ENCODE assay signal across 7 cellular contexts in the genomic region with DNA sequence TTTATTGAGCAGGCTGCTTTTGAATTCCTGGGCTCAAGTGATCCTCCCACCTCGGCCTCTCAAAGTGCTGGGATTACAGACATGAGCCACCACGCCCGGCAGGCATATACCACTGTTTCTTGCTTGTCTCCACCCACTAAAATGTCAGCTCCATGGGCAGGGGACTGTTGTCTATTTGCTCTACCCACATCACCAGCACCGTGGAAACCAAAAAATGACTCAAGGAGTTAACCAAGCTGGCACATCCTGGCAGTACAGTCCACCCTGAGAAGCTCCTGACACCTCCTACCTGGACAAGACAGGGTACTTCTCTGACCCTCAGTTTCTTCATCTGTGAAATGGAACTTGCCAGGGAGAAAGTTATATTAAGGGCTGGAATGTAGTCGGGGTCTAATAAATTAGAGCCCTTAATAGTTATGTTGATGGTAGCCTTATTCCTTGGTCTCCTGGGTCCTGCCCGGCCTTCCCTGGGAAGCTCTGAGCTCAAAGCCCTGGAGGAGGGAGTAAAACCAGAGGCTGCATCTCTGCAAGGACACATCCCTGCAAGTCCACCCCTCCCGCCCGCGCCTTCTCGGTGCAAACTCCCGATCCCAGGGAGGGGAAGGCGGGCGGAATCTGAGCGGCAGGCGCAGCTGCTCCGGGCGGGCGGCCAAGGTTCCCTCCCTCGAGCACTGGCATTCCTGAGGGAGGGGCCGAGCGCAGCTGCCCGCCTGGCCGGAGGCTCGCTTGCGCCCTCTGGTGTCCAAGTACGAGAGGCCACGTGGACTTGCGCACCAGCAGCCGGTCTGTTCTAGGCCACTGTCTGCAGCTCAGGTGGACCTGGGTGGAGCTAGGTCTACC. TPM values are rescaled to one million over a fixed set of nuclear protein-coding genes. Genes with fewer than 3 reads are reported as not detected.
DNase-seq lines count a peak whose midpoint lies in the region; TF ChIP-seq lines count a peak whose summit lies in the region.

No MANE protein-coding gene starts in this region.

- in situ Hi-C loops in GM13976 (cut with MboI; ENCODE audit: low sequenced_read_pairs, unreplicated experiment) = loop anchor here (10.0 kb wide), 1 partner anchor 93 kb away; a partner anchor contains a TSS

- no peaks in the 10 kb centered on the region for H3K4me1 ChIP-seq in MM.1S (ENCODE audit: low read length)

- DNase-seq in GM13976 (ENCODE audit: low spot score) = peak; percentile 96
- DNase-seq in MM.1S = peak; percentile 89
- peak; percentile 90 for DNase-seq in SHP77 treated with DMSO at 0.1 percent for 48 hours (lab: John Stamatoyannopoulos, UW)
- DNase-seq in activated effector memory CD4-positive, alpha-beta T cell treated with anti-CD3 and anti-CD28 coated beads, Interleukin-2, amount 50 U/mL, for 16 hours = peak; percentile 91
- DNase-seq in foreskin melanocyte = peak; percentile 83
- peak; percentile 78 for DNase-seq in occipital lobe (lab: John Stamatoyannopoulos, UW)
- DNase-seq in superior temporal gyrus (ENCODE audit: extremely low spot score) = peak; percentile 91

- peaks cover 94% of the 10 kb centered on the region for H3K27me3 ChIP-seq in MM.1S (replicated peaks; ENCODE audit: insufficient read depth, low read length)

- H3K9ac ChIP-seq in MM.1S (ENCODE audit: low read length) = no peak overlapping the region

- no peak overlapping the region for H3K27ac ChIP-seq in MM.1S (ENCODE audit: low read length)

- H3K9me2 ChIP-seq in MM.1S (replicated peaks; ENCODE audit: insufficient read depth, low read length) = no peaks in the 10 kb centered on the region

- TF ChIP-seq CTCF in GM13976 (IDR thresholded peaks at IDR 0.05; ENCODE audit: borderline replicate concordance, control extremely low read depth, extremely low read depth, insufficient read depth, missing control alignments) = peak; percentile 94
- TF ChIP-seq CTCF in MM.1S (IDR thresholded peaks at IDR 0.05; ENCODE audit: low read length) = peak; percentile 87

- H3K4me2 ChIP-seq in MM.1S (ENCODE audit: low read depth, low read length) = peak overlapping the region; percentile 75

- H2AFZ ChIP-seq in MM.1S (ENCODE audit: low read length) = 0 out of 2 replicates have a peak overlapping the region, but pooled peaks have one; percentile 9

- H3K79me2 ChIP-seq in MM.1S (ENCODE audit: low read length) = no peaks in the 10 kb centered on the region

- H3K36me3 ChIP-seq in MM.1S (replicated peaks; ENCODE audit: insufficient read depth, low read length) = no peaks in the 10 kb centered on the region

- H3K9me3 ChIP-seq in MM.1S (replicated peaks; ENCODE audit: insufficient read depth, low read length) = no peaks in the 10 kb centered on the region

- H3F3A ChIP-seq in MM.1S (ENCODE audit: insufficient read depth, low read length) = no peaks in the 10 kb centered on the region

- peak overlapping the region; percentile 29; the same call in 1 of the 2 replicates for H3K4me3 ChIP-seq in MM.1S (ENCODE audit: low read length)

- no peaks in the 10 kb centered on the region for H4K20me1 ChIP-seq in MM.1S (ENCODE audit: insufficient read depth, low read length)

RNA-seq across cellular contexts. Expression of a gene that starts 14.1 kb away (rescaled TPM):
- not detected for total RNA-seq in occipital lobe

RNA-seq across cellular contexts. Expression of a gene that starts 17.1 kb away (rescaled TPM):
- 1.2 TPM for total RNA-seq in occipital lobe

RNA-seq across cellular contexts. Expression of a gene that starts 58.7 kb away (rescaled TPM):
- 5.0 TPM for total RNA-seq in occipital lobe
